20 cellular contexts compared by ENCODE assay signal in genomic region chr4:52852041-52852440, GRCh38. TPM values are rescaled to one million over a fixed set of nuclear protein-coding genes. Genes with fewer than 3 reads are reported as not detected.
DNase-seq lines count a peak whose midpoint lies in the region; ATAC-seq and TF ChIP-seq lines count a peak whose summit lies in the region.
"Had no signal": no experiment of that assay in that cellular context is flagged by ENCODE, and none has a peak within 500 bp of the region (broad histone marks: within the 10 kb centered on the region; RNA-seq: fewer than 3 reads in every experiment).

No MANE protein-coding gene starts in this region.

- TF ChIP-seq RAD21 in IMR-90 (IDR thresholded peaks at IDR 0.05; ENCODE audit: low read length): no peak

- intact Hi-C loops in IMR-90 (cut with micrococcal nuclease): no loop called here
- intact Hi-C loops in ascending aorta (cut with DNase I): no loop called here
- intact Hi-C loops in posterior vena cava (cut with DNase I): no loop called here

- H2AK5ac ChIP-seq in IMR-90 (ENCODE audit: low read depth, low read length) (peak overlapping the region; percentile 43; the same call in 1 of the 2 replicates), mesenchymal stem cell (ENCODE audit: low read length, severe bottlenecking) (no peak overlapping the region)

- no peak overlapping the region for H4K91ac ChIP-seq in IMR-90 (ENCODE audit: insufficient read depth, low read depth, low read length)
- peak overlapping the region; percentile 55 for H4K91ac ChIP-seq in mesenchymal stem cell (ENCODE audit: low read length)

- ATAC-seq in IMR-90 (ENCODE audit: low read depth): no peak
- no peak for ATAC-seq in HG02973 (IDR thresholded peaks at IDR 0.05; ENCODE audit: unreplicated experiment)

- CTCF ChIA-PET in IMR-90 (lab: Yijun Ruan, JAX): no interaction called here

- no peak overlapping the region for H3K23ac ChIP-seq in IMR-90 (ENCODE audit: low read depth, low read length)
- H3K23ac ChIP-seq in mesenchymal stem cell (ENCODE audit: low read length in 2 of 2): no peak overlapping the region

- no peak for TF ChIP-seq CTCF in IMR-90 (conservative IDR thresholded peaks at IDR 0.05; ENCODE audit: low read depth, low read length)
- no peak for TF ChIP-seq CTCF in ascending aorta (IDR thresholded peaks at IDR 0.05)

- H3K18ac ChIP-seq in IMR-90 (ENCODE audit: low read depth, low read length): no peak overlapping the region
- H3K18ac ChIP-seq in mesenchymal stem cell (ENCODE audit: low read depth in 1 of 2, low read length in 2 of 2): no peak overlapping the region

- H4K20me1 ChIP-seq in BLaER1 (no peaks in the 10 kb centered on the region), IMR-90 (ENCODE audit: insufficient read depth, low read length) (no peaks in the 10 kb centered on the region)

- POLR2A ChIA-PET in IMR-90 (lab: Charles Lee; ENCODE audit: unreplicated experiment): interaction anchor here (1.0 kb wide), 1 partner anchor 94 kb away, joined by 3 read pairs; no protein-coding TSS in a partner anchor

- BruUV-seq in IMR-90 (replicated peaks; lab: Mats Ljungman, UMichigan): no TSS peak

- H2BK20ac ChIP-seq in IMR-90 (ENCODE audit: low read depth, low read length): peak overlapping the region; percentile 82; the same call in 1 of the 2 replicates

- H3K36me3 ChIP-seq in BLaER1 (no peaks in the 10 kb centered on the region), IMR-90 (ENCODE audit: control insufficient read depth, insufficient read depth, low read length) (no peaks in the 10 kb centered on the region), mesenchymal stem cell (ENCODE audit: control insufficient read depth in 1 of 2, insufficient read depth in 2 of 2, low read depth in 1 of 2, low read length in 2 of 2) (no peaks in the 10 kb centered on the region), ascending aorta (no peaks in the 10 kb centered on the region)
- H3K36me3 ChIP-seq: MG63, SJCRH30 had no signal

- H3K27ac ChIP-seq in BLaER1 (peak overlapping the region; percentile 67; the same call in 1 of the 2 replicates), IMR-90 (ENCODE audit: insufficient read depth, low read length) (no peak overlapping the region), mesenchymal stem cell (ENCODE audit: low read length, poor library complexity, severe bottlenecking) (no peak overlapping the region), ascending aorta (no peak overlapping the region), substantia nigra (ENCODE audit: low read depth, low read length, poor library complexity, severe bottlenecking) (no peak overlapping the region)
- H3K27ac ChIP-seq: SJCRH30 had no signal

- peak overlapping the region; percentile 45; the same call in 1 of the 2 replicates for H3K4ac ChIP-seq in IMR-90 (ENCODE audit: low read depth, low read length)
- H3K4ac ChIP-seq in mesenchymal stem cell (ENCODE audit: low read depth in 1 of 2, low read length in 2 of 2): no peak overlapping the region

- peaks cover 41% of the 10 kb centered on the region for H3K4me1 ChIP-seq in BLaER1
- H3K4me1 ChIP-seq in IMR-90 (ENCODE audit: control insufficient read depth, insufficient read depth, low read length): peaks cover 2% of the 10 kb centered on the region; the same call in 1 of the 2 replicates
- peaks cover 2% of the 10 kb centered on the region for H3K4me1 ChIP-seq in mesenchymal stem cell (ENCODE audit: control insufficient read depth, insufficient read depth, low read depth, low read length)
- peaks cover 3 to 11% of the 10 kb centered on the region in 2 donors for H3K4me1 ChIP-seq in ascending aorta

- H2BK120ac ChIP-seq in IMR-90 (ENCODE audit: low read depth, low read length) (peak overlapping the region; percentile 60; the same call in 1 of the 2 replicates), mesenchymal stem cell (ENCODE audit: low read depth, low read length) (no peak overlapping the region)

- H3K4me2 ChIP-seq in BLaER1 (peak overlapping the region; percentile 65), IMR-90 (ENCODE audit: low read depth, low read length) (no peak overlapping the region), mesenchymal stem cell (ENCODE audit: low read length, poor library complexity, severe bottlenecking) (no peak overlapping the region)

- H3K14ac ChIP-seq in IMR-90 (replicated peaks; ENCODE audit: low read depth, low read length): no peak overlapping the region
- no peak overlapping the region for H3K14ac ChIP-seq in mesenchymal stem cell (ENCODE audit: low read length in 2 of 2)

- dilution Hi-C loops in IMR-90 (cut with HindIII; ENCODE audit: low sequenced_read_pairs, unreplicated experiment): no loop called here

- no peak overlapping the region for H4K5ac ChIP-seq in IMR-90 (ENCODE audit: low read depth, low read length)

- no peak overlapping the region for H2AFZ ChIP-seq in IMR-90 (replicated peaks; ENCODE audit: low read length, poor library complexity)
- H2AFZ ChIP-seq in mesenchymal stem cell (ENCODE audit: low read depth, low read length): no peak overlapping the region

- H3K9ac ChIP-seq in BLaER1 (no peak overlapping the region), IMR-90 (ENCODE audit: low read depth, low read length) (no peak overlapping the region), mesenchymal stem cell (ENCODE audit: low read length) (peak overlapping the region; percentile 63)

- H2BK5ac ChIP-seq in IMR-90 (ENCODE audit: low read depth, low read length, poor library complexity, severe bottlenecking) (no peak overlapping the region), mesenchymal stem cell (ENCODE audit: low read depth, low read length, poor library complexity, severe bottlenecking) (no peak overlapping the region)

- H2BK15ac ChIP-seq in IMR-90 (ENCODE audit: low read depth, low read length) (peak overlapping the region; percentile 30; the same call in 2 of the 3 replicates), mesenchymal stem cell (ENCODE audit: low read depth, poor library complexity, severe bottlenecking) (no peak overlapping the region)

- no peak overlapping the region for H3K56ac ChIP-seq in IMR-90 (ENCODE audit: extremely low read depth, insufficient read depth, low read length)

- TF ChIP-seq POLR2A in IMR-90 (IDR thresholded peaks at IDR 0.05; ENCODE audit: low read depth, low read length): no peak

- H3K27me3 ChIP-seq in BLaER1 (no peaks in the 10 kb centered on the region), IMR-90 (ENCODE audit: control insufficient read depth, insufficient read depth, low read length) (no peaks in the 10 kb centered on the region), mesenchymal stem cell (ENCODE audit: control insufficient read depth in 1 of 2, insufficient read depth in 1 of 2, low read length in 2 of 2) (peaks cover 0 to under 1% of the 10 kb centered on the region in 2 experiments), ascending aorta (no peaks in the 10 kb centered on the region)
- H3K27me3 ChIP-seq: MG63, SJCRH30 had no signal

- H4K8ac ChIP-seq in IMR-90 (ENCODE audit: low read depth in 2 of 2, low read length in 2 of 2) (no peak overlapping the region), mesenchymal stem cell (ENCODE audit: low read length) (no peak overlapping the region)

- in situ Hi-C loops in IMR-90 (cut with MboI; ENCODE audit: low sequenced_read_pairs): no loop called here

- H3K9me3 ChIP-seq in BLaER1 (0 out of 2 replicates have a peak, but pooled peaks cover 6% of the 10 kb centered on the region), IMR-90 (ENCODE audit: control insufficient read depth, insufficient read depth, low read length) (no peaks in the 10 kb centered on the region), mesenchymal stem cell (ENCODE audit: control insufficient read depth, low read length) (peaks cover 3% of the 10 kb centered on the region), ascending aorta (no peaks in the 10 kb centered on the region)
- H3K9me3 ChIP-seq: MG63, SJCRH30 had no signal

- H3K9me1 ChIP-seq in IMR-90 (ENCODE audit: insufficient read depth, low read length): peaks cover 17% of the 10 kb centered on the region

- H2BK12ac ChIP-seq in mesenchymal stem cell (ENCODE audit: low read length in 2 of 2): peak overlapping the region in 1 of 2 experiments; percentile 38

- no CpG with 5 or more reads among the region's 1 CpG for WGBS in IMR-90 (ENCODE audit: extremely low coverage in 2 of 2, insufficient read length in 1 of 2), 2 experiments
- 76% methylated on average over 1 of the region's 1 CpG for WGBS in mesenchymal stem cell

- H3K4me3 ChIP-seq in BLaER1 (no peak overlapping the region), IMR-90 (ENCODE audit: insufficient read depth, low read depth, low read length) (no peak overlapping the region), mesenchymal stem cell (ENCODE audit: insufficient read depth in 1 of 2, low read depth in 1 of 2, low read length in 2 of 2) (peak overlapping the region in 1 of 2 experiments; percentile 38), ascending aorta (no peak overlapping the region)
- H3K4me3 ChIP-seq: MG63, SJCRH30 had no signal

- H3K79me1 ChIP-seq in IMR-90 (ENCODE audit: low read depth in 1 of 2, low read length in 2 of 2): no peaks in the 10 kb centered on the region
- no peaks in the 10 kb centered on the region for H3K79me1 ChIP-seq in mesenchymal stem cell (replicated peaks; ENCODE audit: low read length, poor library complexity, severe bottlenecking)

- H2AK9ac ChIP-seq in IMR-90 (replicated peaks; ENCODE audit: low read depth, low read length, poor library complexity): no peak overlapping the region

- DNase-seq in AG08395 (ENCODE audit: low spot score): peak; percentile 40
- no peak for DNase-seq in IMR-90
- DNase-seq in mesenchymal stem cell: no peak
- DNase-seq in ascending aorta (ENCODE audit: low spot score in 2 of 2): no peak
- DNase-seq in substantia nigra (lab: John Stamatoyannopoulos, UW): no peak
- no peak for DNase-seq in posterior vena cava (ENCODE audit: low spot score)
- DNase-seq: Calu3, DMS79 treated with DMSO at 0.1 percent for 48 hours, KG1, MG63, NCI-H1105 treated with DMSO at 0.1 percent for 48 hours, NCI-H146, NCI-H1930, NCI-H2107, NCI-H524, NCI-H774, SJCRH30, T-helper 1 cell had no signal

TF ChIP-seq in IMR-90, 13 proteins besides CTCF, POLR2A, EP300 and RAD21 (continues in another document):
- TF ChIP-seq MAFK (IDR thresholded peaks at IDR 0.05; ENCODE audit: low read depth, low read length): no peak

RNA-seq across cellular contexts. Expression of gene RASL11B, which starts 10.1 kb away (rescaled TPM):
- total RNA-seq in IMR-90 (2012; rRNA removed): 0.18 and 0.28 TPM in 2 replicates
- 0.26 and 0.31 TPM in 2 replicates for polyA plus RNA-seq in IMR-90 (2012; rRNA removed)
- 0.04 and 0.23 TPM in 2 replicates for polyA plus RNA-seq in IMR-90 (2012; cell fraction: cytosol; rRNA removed)
- polyA plus RNA-seq in IMR-90 (2012; cell fraction: nucleus; rRNA removed; ENCODE audit: low replicate concordance): 0.20 and 0.41 TPM in 2 replicates
- 0.15 TPM for polyA plus RNA-seq in mesenchymal stem cell (2013, experiment 1 of 2)
- polyA plus RNA-seq in mesenchymal stem cell (2013, experiment 2 of 2): 0.36 TPM
- total RNA-seq in ascending aorta: not detected
- total RNA-seq in posterior vena cava: 10 to 100 TPM in 1 of 2 donors, 1 to 10 TPM in 1; 8.9 to 26.8 TPM
